Comparison of ENCODE assay signal across 8 cellular contexts in the genomic region with DNA sequence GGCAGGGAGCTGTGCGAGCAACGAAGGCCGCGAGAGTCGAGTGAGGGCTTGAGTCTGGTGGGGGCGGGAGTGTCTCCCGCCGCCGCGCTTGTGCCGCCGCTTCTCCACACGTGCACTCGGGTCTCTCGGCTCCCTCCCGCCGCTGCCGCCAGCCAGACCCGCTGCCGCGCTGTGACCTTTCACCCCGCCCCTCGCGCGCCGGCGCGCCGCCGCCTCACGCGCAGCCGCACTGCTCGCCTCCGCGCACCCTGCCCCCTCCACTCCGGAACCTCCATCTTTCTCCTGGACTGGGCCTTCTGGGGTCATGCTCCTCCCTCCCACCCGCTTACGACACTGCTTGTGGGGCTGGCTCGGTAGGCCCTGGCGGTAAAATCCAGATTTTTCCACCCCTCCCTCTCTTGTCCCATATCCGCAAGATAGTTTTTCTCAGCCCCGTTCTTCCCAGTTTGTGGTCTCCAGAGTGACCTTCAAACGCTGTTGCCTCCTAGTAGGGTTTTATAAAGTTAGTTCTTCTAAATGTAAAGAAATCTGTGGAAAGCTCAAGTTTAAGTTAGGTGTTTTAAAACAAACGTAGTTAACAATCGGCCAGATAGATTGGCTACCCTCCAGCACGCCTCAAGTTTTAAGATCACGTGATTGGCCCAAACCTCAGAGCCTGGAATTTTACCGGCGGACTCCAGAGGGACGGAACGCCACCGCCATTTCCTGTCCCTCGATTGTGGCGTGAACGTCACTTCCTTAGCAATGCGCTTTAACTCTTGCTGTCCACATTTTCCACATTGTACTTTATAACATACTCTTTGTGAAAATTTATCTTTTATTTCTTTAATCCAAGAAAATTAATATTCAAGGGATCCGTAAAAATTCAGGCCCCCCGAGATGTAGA. TPM values are rescaled to one million over a fixed set of nuclear protein-coding genes. Genes with fewer than 3 reads are reported as not detected.
A peak's percentile ranks its signal among the peaks of the same experiment; 100 is the strongest.
DNase-seq lines count a peak whose midpoint lies in the region; TF ChIP-seq lines count a peak whose summit lies in the region.

A gene (minus strand): TSS at position 181 of the 886 bp plus-strand sequence. CDS start 300 bp downstream, outside the sequence.

- H3K4me2 ChIP-seq in MM.1S (ENCODE audit: low read depth, low read length), result peak within 1 kb of the TSS; percentile 94

- peak within 1 kb of the TSS; percentile 88 for H2AFZ ChIP-seq in MM.1S (ENCODE audit: low read length)

- H3K36me3 Mint-ChIP-seq in nephron (ENCODE audit: low read depth), result peaks cover 2% of the 10 kb centered on the region
- H3K36me3 Mint-ChIP-seq in stimulated activated naive CD8-positive, alpha-beta T cell treated with anti-CD3 and anti-CD28 coated beads, Interleukin-15, Interleukin-2, amounts not matched to agents 100 ng/mL and 50 ng/mL, for 24 hours (ENCODE audit: low read depth), result peaks cover 38% of the 10 kb centered on the region

- H3F3A ChIP-seq in MM.1S (ENCODE audit: insufficient read depth, low read length), result peaks cover 60% of the 10 kb centered on the region

- H3K27me3 ChIP-seq in H7 (ENCODE audit: control insufficient read depth, insufficient read depth, low read length) (no peaks in the 10 kb centered on the region), MM.1S (replicated peaks; ENCODE audit: insufficient read depth, low read length) (no peaks in the 10 kb centered on the region)

- peaks cover 90% of the 10 kb centered on the region for H3K79me2 ChIP-seq in MM.1S (ENCODE audit: low read length)

- TF ChIP-seq CTCF in MM.1S (IDR thresholded peaks at IDR 0.05; ENCODE audit: low read length) (no peak), fibroblast of the aortic adventitia (IDR thresholded peaks at IDR 0.05; ENCODE audit: insufficient read depth, low read length) (peak; percentile 7), nephron (IDR thresholded peaks at IDR 0.05; ENCODE audit: unreplicated experiment in 3 of 3) (no peak)

- no peaks in the 10 kb centered on the region for H3K9me3 ChIP-seq in MM.1S (replicated peaks; ENCODE audit: insufficient read depth, low read length)

- peak within 1 kb of the TSS; percentile 67 for H3K4me3 ChIP-seq in H7 (ENCODE audit: insufficient read depth, low read depth, low read length)
- peak within 1 kb of the TSS; percentile 96 for H3K4me3 ChIP-seq in MM.1S (ENCODE audit: low read length)
- H3K4me3 ChIP-seq in fibroblast of the aortic adventitia (ENCODE audit: low read depth, low read length), result peak within 1 kb of the TSS; percentile 99

- H3K36me3 ChIP-seq in H7 (replicated peaks; ENCODE audit: control insufficient read depth, insufficient read depth, low read length) (no peaks in the 10 kb centered on the region), MM.1S (replicated peaks; ENCODE audit: insufficient read depth, low read length) (no peaks in the 10 kb centered on the region)

- H3K4me3 Mint-ChIP-seq in nephron, result peak within 1 kb of the TSS; percentile 96 to 100 (median 96)
- peak within 1 kb of the TSS; percentile 99 for H3K4me3 Mint-ChIP-seq in stimulated activated naive CD8-positive, alpha-beta T cell treated with anti-CD3 and anti-CD28 coated beads, Interleukin-15, Interleukin-2, amounts not matched to agents 100 ng/mL and 50 ng/mL, for 24 hours

- no peaks in the 10 kb centered on the region for H3K27me3 Mint-ChIP-seq in nephron (ENCODE audit: low read depth)
- H3K27me3 Mint-ChIP-seq in stimulated activated naive CD8-positive, alpha-beta T cell treated with anti-CD3 and anti-CD28 coated beads, Interleukin-15, Interleukin-2, amounts not matched to agents 100 ng/mL and 50 ng/mL, for 24 hours, result no peaks in the 10 kb centered on the region

- no peaks in the 10 kb centered on the region for H3K9me3 Mint-ChIP-seq in nephron
- H3K9me3 Mint-ChIP-seq in stimulated activated naive CD8-positive, alpha-beta T cell treated with anti-CD3 and anti-CD28 coated beads, Interleukin-15, Interleukin-2, amounts not matched to agents 100 ng/mL and 50 ng/mL, for 24 hours, result no peaks in the 10 kb centered on the region

- peaks cover 22% of the 10 kb centered on the region; the same call in 1 of the 2 replicates for H4K20me1 ChIP-seq in MM.1S (ENCODE audit: insufficient read depth, low read length)

- H3K9ac ChIP-seq in MM.1S (ENCODE audit: low read length), result peak within 1 kb of the TSS; percentile 99

- H3K27ac ChIP-seq in MM.1S (ENCODE audit: low read length), result peak within 1 kb of the TSS; percentile 100

- peak within 1 kb of the TSS; percentile 100 for H3K27ac Mint-ChIP-seq in nephron
- peak within 1 kb of the TSS; percentile 100 for H3K27ac Mint-ChIP-seq in stimulated activated naive CD8-positive, alpha-beta T cell treated with anti-CD3 and anti-CD28 coated beads, Interleukin-15, Interleukin-2, amounts not matched to agents 100 ng/mL and 50 ng/mL, for 24 hours

- H3K4me1 Mint-ChIP-seq in nephron, result peaks cover 47% of the 10 kb centered on the region
- H3K4me1 Mint-ChIP-seq in stimulated activated naive CD8-positive, alpha-beta T cell treated with anti-CD3 and anti-CD28 coated beads, Interleukin-15, Interleukin-2, amounts not matched to agents 100 ng/mL and 50 ng/mL, for 24 hours (ENCODE audit: low read depth), result peaks cover 79% of the 10 kb centered on the region

- no peaks in the 10 kb centered on the region for H3K9me2 ChIP-seq in MM.1S (replicated peaks; ENCODE audit: insufficient read depth, low read length)

- DNase-seq in EH (ENCODE audit: low read depth), result peak; percentile 96
- DNase-seq in H7, result peak; percentile 92
- peak; percentile 93 for DNase-seq in MM.1S
- peak; percentile 53 for DNase-seq in SIG-M5 (lab: John Stamatoyannopoulos, UW)
- DNase-seq in activated gamma-delta T cell (lab: John Stamatoyannopoulos, UW), result peak; percentile 85
- peak; percentile 96 for DNase-seq in fibroblast of the aortic adventitia (ENCODE audit: low read depth)

- H3K4me1 ChIP-seq in MM.1S (ENCODE audit: low read length), result peaks cover 16% of the 10 kb centered on the region

RNA-seq across cellular contexts. Expression of the gene that starts here (rescaled TPM):
- total RNA-seq in H7 (2014; rRNA removed; shearing (Covaris generic)), result 149 and 159 TPM in 2 replicates
- 142 and 242 TPM in 2 replicates for total RNA-seq in fibroblast of the aortic adventitia (ENCODE audit: low replicate concordance)

Comparison
In these comparisons a context has a peak if more than half of its experiments do, and no peak if none do; other contexts are left out.
1. Peak in every context shown above with its lines: DNase-seq, H3K4me3 ChIP-seq and H3K27ac ChIP-seq.